Comparison of ENCODE assay signal across 11 cellular contexts in the genomic region with DNA sequence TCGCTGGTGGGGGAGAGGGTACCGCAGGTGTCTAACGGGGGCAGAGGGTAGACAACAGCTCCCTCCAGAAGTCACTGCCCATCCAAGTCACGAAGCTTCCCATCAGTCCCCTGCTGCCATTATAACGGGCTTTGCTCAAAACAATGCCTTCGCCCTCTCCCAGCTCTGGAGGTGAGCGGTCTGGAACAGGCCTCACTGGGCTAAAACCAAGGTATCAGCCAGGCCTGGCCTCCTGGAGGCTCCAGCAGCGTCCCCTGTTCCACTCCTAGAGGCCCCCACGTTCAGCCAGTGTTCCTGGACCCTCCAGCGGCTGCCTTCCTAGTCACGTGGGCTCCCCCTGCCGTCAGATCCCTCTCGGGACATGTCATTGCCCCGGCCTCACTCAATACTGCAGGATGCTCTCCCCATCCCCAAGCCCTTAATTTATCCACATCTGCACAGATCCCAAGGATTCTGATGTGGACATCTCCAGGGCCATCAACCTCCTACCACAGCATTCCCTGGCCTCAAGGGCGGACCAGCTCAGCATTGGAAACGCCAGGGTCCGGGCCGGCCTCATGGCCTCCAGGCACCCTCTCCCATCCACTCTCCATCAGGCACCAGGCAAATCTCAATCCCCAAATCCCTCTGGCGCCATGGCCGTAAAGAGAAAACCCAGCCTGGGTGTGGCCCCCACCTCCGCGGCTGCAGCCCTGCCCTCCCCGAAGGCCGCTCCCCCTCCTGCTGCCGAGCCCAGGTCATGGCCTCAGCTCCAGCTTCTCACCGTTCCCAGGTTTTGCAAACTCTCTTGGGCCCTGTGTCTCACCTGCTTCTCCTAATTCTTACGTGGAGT.
DNase-seq lines count a peak whose midpoint lies in the region; ATAC-seq and TF ChIP-seq lines count a peak whose summit lies in the region.
"Had no signal": no experiment of that assay in that cellular context is flagged by ENCODE, and none has a peak within 500 bp of the region (broad histone marks: within the 10 kb centered on the region; RNA-seq: fewer than 3 reads in every experiment).

No MANE protein-coding gene starts in this region.

- H3K27me3 ChIP-seq in GM23248 (replicated peaks; ENCODE audit: insufficient read depth) (no peaks in the 10 kb centered on the region), PC-3 (ENCODE audit: low read length) (no peaks in the 10 kb centered on the region), skeletal muscle tissue (ENCODE audit: control insufficient read depth in 3 of 3, insufficient read depth in 3 of 3, low read length in 3 of 3) (peaks cover 0 to 2% (median 0%) of the 10 kb centered on the region in 3 donors), adrenal gland (no peaks in the 10 kb centered on the region)

- H3K9me2 ChIP-seq in GM23248 (ENCODE audit: insufficient read depth): no peaks in the 10 kb centered on the region
- H3K9me2 ChIP-seq in PC-3 (replicated peaks; ENCODE audit: low read length): no peaks in the 10 kb centered on the region

- H4K20me1 ChIP-seq in GM23248 (ENCODE audit: insufficient read depth) (no peaks in the 10 kb centered on the region), PC-3 (ENCODE audit: low read length) (no peaks in the 10 kb centered on the region)

- H2AFZ ChIP-seq in GM23248 (no peak overlapping the region), PC-3 (ENCODE audit: low read length) (no peak overlapping the region)

- POLR2A ChIA-PET in PC-3 (lab: Charles Lee; ENCODE audit: unreplicated experiment): no interaction called here

- no peak overlapping the region for H3K4me3 ChIP-seq in GM23248
- no peak overlapping the region for H3K4me3 ChIP-seq in PC-3 (ENCODE audit: low read length)
- no peak overlapping the region for H3K4me3 ChIP-seq in fibroblast of villous mesenchyme (ENCODE audit: low read depth, low read length)
- H3K4me3 ChIP-seq in skeletal muscle tissue (ENCODE audit: low read length in 3 of 3): no peak overlapping the region
- H3K4me3 ChIP-seq in adrenal gland: no peak overlapping the region

- H3K4me2 ChIP-seq in GM23248 (ENCODE audit: unreplicated experiment) (peak overlapping the region; percentile 49), PC-3 (ENCODE audit: low read length) (no peak overlapping the region)

- BruUV-seq in PC-3 (replicated peaks; lab: Mats Ljungman, UMichigan): no TSS peak

- DNase-seq in GM23248: no peak
- DNase-seq in PC-3: no peak
- DNase-seq in fibroblast of villous mesenchyme (ENCODE audit: low read depth): no peak
- no peak for DNase-seq in adrenal gland
- DNase-seq: activated CD4-positive, alpha-beta T cell treated with anti-CD3 and anti-CD28 coated beads, Interleukin-2, amount 50 U/mL, for 48 hours; DMS53; NCI-H524 had no signal

- intact Hi-C loops in PC-3 (cut with micrococcal nuclease): no loop called here
- intact Hi-C loops in adrenal gland (cut with DNase I): no loop called here

- CTCF ChIA-PET in PC-3 (lab: Charles Lee): no interaction called here

- WGBS in GM23248 (ENCODE audit: low coverage in 1 of 2, low lambda C conversion rate in 2 of 2, missing lambda C conversion rate in 2 of 2), 2 experiments: 92 to 93% methylated on average over 22 to 27 of the region's 27 CpGs
- 74 to 81% (median 77%) methylated on average over 19 to 27 of the region's 27 CpGs for WGBS in adrenal gland, 4 donors

- H3F3A ChIP-seq in GM23248 (ENCODE audit: insufficient read depth) (peaks cover 27% of the 10 kb centered on the region), PC-3 (ENCODE audit: low read length, unreplicated experiment) (peaks cover 11% of the 10 kb centered on the region)

- H3K4me1 ChIP-seq in GM23248 (ENCODE audit: insufficient read depth) (peaks cover 27% of the 10 kb centered on the region), PC-3 (ENCODE audit: insufficient read depth, low read length) (peaks cover 25% of the 10 kb centered on the region), skeletal muscle tissue (ENCODE audit: control insufficient read depth in 3 of 3, insufficient read depth in 3 of 3, low read length in 3 of 3) (peaks cover 24 to 36% (median 30%) of the 10 kb centered on the region in 3 donors), adrenal gland (replicated peaks in 1 of 2) (peaks cover 14 to 21% of the 10 kb centered on the region in 2 donors)

- H3K27ac ChIP-seq in GM23248: peak overlapping the region; percentile 86
- peak overlapping the region; percentile 73 for H3K27ac ChIP-seq in PC-3 (ENCODE audit: low read length)
- H3K27ac ChIP-seq in skeletal muscle tissue (ENCODE audit: low read depth, low read length): peak overlapping the region; percentile 62
- H3K27ac ChIP-seq in adrenal gland: peak overlapping the region in 1 of 5 donors; percentile 37

- no peak for ATAC-seq in PC-3
- no peak for ATAC-seq in HG02970 (IDR thresholded peaks at IDR 0.05; ENCODE audit: low FRiP score, unreplicated experiment)
- ATAC-seq in GM19328 (IDR thresholded peaks at IDR 0.05; ENCODE audit: unreplicated experiment): no peak
- ATAC-seq in GM18873 (IDR thresholded peaks at IDR 0.05; ENCODE audit: low FRiP score, unreplicated experiment): no peak

- TF ChIP-seq CTCF in PC-3 (conservative IDR thresholded peaks at IDR 0.05; ENCODE audit: low read depth, low read length) (peak; percentile 26; the same call in 1 of the 2 replicates), fibroblast of villous mesenchyme (IDR thresholded peaks at IDR 0.05; ENCODE audit: insufficient read depth, low read depth, low read length) (peak; percentile 26), adrenal gland (IDR thresholded peaks at IDR 0.05) (no peak)

- TF ChIP-seq POLR2A in adrenal gland (IDR thresholded peaks at IDR 0.05): no peak

- in situ Hi-C loops in GM23248 (cut with MboI): no loop called here

- H3K9ac ChIP-seq in GM23248 (peak overlapping the region; percentile 58), PC-3 (ENCODE audit: low read length) (no peak overlapping the region), skeletal muscle tissue (ENCODE audit: low read depth in 1 of 3, low read length in 3 of 3) (no peak overlapping the region)

- no peaks in the 10 kb centered on the region for H3K79me2 ChIP-seq in GM23248 (ENCODE audit: insufficient read depth)
- no peaks in the 10 kb centered on the region for H3K79me2 ChIP-seq in PC-3 (ENCODE audit: low read length)

- H3K9me3 ChIP-seq in GM23248 (ENCODE audit: low read depth) (no peaks in the 10 kb centered on the region), PC-3 (ENCODE audit: low read length) (no peaks in the 10 kb centered on the region), skeletal muscle tissue (ENCODE audit: control insufficient read depth in 3 of 3, low read length in 3 of 3) (no peaks in the 10 kb centered on the region), adrenal gland (replicated peaks in 1 of 3) (no peaks in the 10 kb centered on the region)

- no peaks in the 10 kb centered on the region for H3K36me3 ChIP-seq in GM23248 (ENCODE audit: low read depth)
- no peaks in the 10 kb centered on the region for H3K36me3 ChIP-seq in PC-3 (ENCODE audit: low read depth, low read length)
- no peaks in the 10 kb centered on the region for H3K36me3 ChIP-seq in skeletal muscle tissue (ENCODE audit: control insufficient read depth in 3 of 3, insufficient read depth in 3 of 3, low read length in 3 of 3)
- no peaks in the 10 kb centered on the region for H3K36me3 ChIP-seq in adrenal gland (replicated peaks in 1 of 2)

Comparison
In these comparisons a context has a peak if more than half of its experiments do, and no peak if none do; other contexts are left out.
1. CTCF ChIP-seq: peak in PC-3 (single experiment) and fibroblast of villous mesenchyme (single experiment); none in adrenal gland (0 of 6).